ENCODE assay signal across 23 cellular contexts in the genomic region with DNA sequence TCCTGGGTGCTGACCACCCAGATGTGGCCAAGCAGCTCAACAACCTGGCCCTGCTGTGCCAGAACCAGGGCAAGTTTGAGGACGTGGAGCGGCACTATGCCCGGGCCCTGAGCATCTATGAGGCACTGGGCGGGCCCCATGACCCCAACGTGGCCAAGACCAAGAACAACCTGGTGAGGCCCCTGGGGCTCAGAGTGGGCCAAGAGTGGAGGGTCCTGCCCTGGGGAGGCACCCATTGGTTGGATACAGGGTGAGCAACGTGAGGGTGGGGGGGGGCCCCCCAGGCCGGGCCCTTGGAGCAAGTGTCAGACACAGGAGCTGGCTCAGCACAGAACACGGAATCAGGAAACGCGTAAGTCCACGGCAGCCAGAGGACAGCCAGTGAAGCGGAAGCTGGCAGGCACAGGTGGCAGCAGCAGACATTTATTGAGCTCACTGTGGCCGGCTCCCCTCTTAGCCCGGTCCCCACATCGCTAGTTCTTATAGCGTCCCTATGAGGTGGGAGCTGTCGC. TPM values are rescaled to one million over a fixed set of nuclear protein-coding genes. Genes with fewer than 3 reads are reported as not detected.
DNase-seq lines count a peak whose midpoint lies in the region; ATAC-seq and TF ChIP-seq lines count a peak whose summit lies in the region.
"Had no signal": no experiment of that assay in that cellular context is flagged by ENCODE, and none has a peak within 500 bp of the region (broad histone marks: within the 10 kb centered on the region; RNA-seq: fewer than 3 reads in every experiment).

No MANE protein-coding gene starts in this region.

- peak; percentile 28 for DNase-seq in SK-N-SH
- DNase-seq in NCI-H2227 treated with DMSO at 0.1 percent for 48 hours (lab: John Stamatoyannopoulos, UW): no peak
- no peak for DNase-seq in T1000 (lab: John Stamatoyannopoulos, UW)
- no peak for DNase-seq in amygdala (lab: John Stamatoyannopoulos, UW)
- DNase-seq: CD4-positive, CD25-positive, alpha-beta regulatory T cell; DMS53; IMR-90; NCI-H1048; NCI-H1417; NCI-H1694; NCI-H2029 treated with DMSO at 0.1 percent for 48 hours; NCI-H526 treated with DMSO at 0.1 percent for 48 hours; RPMI8226; SHP77 had no signal

- H2AFZ ChIP-seq in SK-N-SH (ENCODE audit: low read depth): no peak overlapping the region
- H2AFZ ChIP-seq: GM23338 had no signal

- no peaks in the 10 kb centered on the region for H4K20me1 ChIP-seq in SK-N-SH (ENCODE audit: insufficient read depth)
- H4K20me1 ChIP-seq: BLaER1 had no signal

- H3K27ac ChIP-seq in SK-N-SH (ENCODE audit: low read depth in 2 of 2, low read length in 1 of 2) (no peak overlapping the region), gastroesophageal sphincter (no peak overlapping the region)
- H3K27ac ChIP-seq: BLaER1, KMS-11 had no signal

- peaks cover 3% of the 10 kb centered on the region for H3F3A ChIP-seq in SK-N-SH (replicated peaks; ENCODE audit: insufficient read depth)

- no peaks in the 10 kb centered on the region for H3K79me2 ChIP-seq in SK-N-SH (ENCODE audit: insufficient read depth)

- no peak for TF ChIP-seq POLR2A in gastroesophageal sphincter (IDR thresholded peaks at IDR 0.05)

- no peak overlapping the region for H3K9ac ChIP-seq in SK-N-SH
- H3K9ac ChIP-seq: BLaER1, KMS-11 had no signal

- no peak overlapping the region for H3K4me2 ChIP-seq in SK-N-SH
- H3K4me2 ChIP-seq: BLaER1, GM23338, KMS-11 had no signal

- TF ChIP-seq RAD21 in SK-N-SH (IDR thresholded peaks at IDR 0.05; ENCODE audit: low read length): no peak

- H3K27me3 ChIP-seq in SK-N-SH (ENCODE audit: insufficient read depth) (no peaks in the 10 kb centered on the region), gastroesophageal sphincter (peaks cover 41% of the 10 kb centered on the region)

- POLR2A ChIA-PET in SK-N-SH (lab: Yijun Ruan, JAX): no interaction called here

- no peaks in the 10 kb centered on the region for H3K9me3 ChIP-seq in SK-N-SH
- H3K9me3 ChIP-seq in gastroesophageal sphincter: no peaks in the 10 kb centered on the region
- H3K9me3 ChIP-seq: BLaER1, HAP-1 had no signal

- no peak for TF ChIP-seq EP300 in SK-N-SH (IDR thresholded peaks at IDR 0.05; ENCODE audit: borderline replicate concordance in 1 of 2, low read depth in 1 of 2, low read length in 1 of 2)
- TF ChIP-seq EP300 in gastroesophageal sphincter (IDR thresholded peaks at IDR 0.05): no peak

- no peaks in the 10 kb centered on the region for H3K9me2 ChIP-seq in SK-N-SH

- TF ChIP-seq CTCF in SK-N-SH (IDR thresholded peaks at IDR 0.05) (no peak), gastroesophageal sphincter (IDR thresholded peaks at IDR 0.05) (no peak)

- H3K4me1 ChIP-seq in SK-N-SH (ENCODE audit: control insufficient read depth in 1 of 2, insufficient read depth in 2 of 2, low read depth in 1 of 2, low read length in 1 of 2) (no peaks in the 10 kb centered on the region; a peak in 1 of 4 replicates), gastroesophageal sphincter (no peaks in the 10 kb centered on the region)
- H3K4me1 ChIP-seq: BLaER1, HAP-1 had no signal

- ATAC-seq in SK-N-SH treated with all-trans-retinoic acid at 6 μM for 48 hours: no peak
- ATAC-seq in gastroesophageal sphincter: peak; percentile 20

- no peak overlapping the region for H3K4me3 ChIP-seq in SK-N-SH (ENCODE audit: low read depth in 2 of 2, low read length in 1 of 2)
- no peak overlapping the region for H3K4me3 ChIP-seq in gastroesophageal sphincter
- H3K4me3 ChIP-seq: BLaER1, GM23338, HAP-1 had no signal

- CTCF ChIA-PET in SK-N-SH (lab: Yijun Ruan, JAX): interaction anchor here (0.7 to 5.1 kb wide), 2 partner anchors 11 to 373 kb away, joined by 5 to 30 read pairs; no protein-coding TSS in a partner anchor

- WGBS in SK-N-SH (ENCODE audit: low lambda C conversion rate): 84% methylated on average over 8 of the region's 17 CpGs
- 100% methylated on average over 1 to 2 of the region's 17 CpGs for WGBS in gastroesophageal sphincter (ENCODE audit: low coverage in 1 of 2), 2 donors

- H3K36me3 ChIP-seq in SK-N-SH (replicated peaks in 1 of 2; ENCODE audit: control insufficient read depth in 1 of 2, insufficient read depth in 2 of 2, low read length in 1 of 2) (peaks cover 4 to 37% of the 10 kb centered on the region in 2 experiments), gastroesophageal sphincter (peaks cover 0 to 43% of the 10 kb centered on the region in 2 donors)

TF ChIP-seq in SK-N-SH, 30 proteins besides CTCF, POLR2A, EP300 and RAD21:
- TF ChIP-seq FOXJ3 (CRISPR knock-in tag; IDR thresholded peaks at IDR 0.05) (no peak), RXRA (IDR thresholded peaks at IDR 0.05; ENCODE audit: borderline replicate concordance, low read depth) (no peak), POLR2AphosphoS5 (IDR thresholded peaks at IDR 0.05; ENCODE audit: low read depth, low read length) (no peak; the same call in 1 of the 2 replicates), GABPA (IDR thresholded peaks at IDR 0.05; ENCODE audit: low read depth) (no peak)
- TF ChIP-seq, protein P1, sequence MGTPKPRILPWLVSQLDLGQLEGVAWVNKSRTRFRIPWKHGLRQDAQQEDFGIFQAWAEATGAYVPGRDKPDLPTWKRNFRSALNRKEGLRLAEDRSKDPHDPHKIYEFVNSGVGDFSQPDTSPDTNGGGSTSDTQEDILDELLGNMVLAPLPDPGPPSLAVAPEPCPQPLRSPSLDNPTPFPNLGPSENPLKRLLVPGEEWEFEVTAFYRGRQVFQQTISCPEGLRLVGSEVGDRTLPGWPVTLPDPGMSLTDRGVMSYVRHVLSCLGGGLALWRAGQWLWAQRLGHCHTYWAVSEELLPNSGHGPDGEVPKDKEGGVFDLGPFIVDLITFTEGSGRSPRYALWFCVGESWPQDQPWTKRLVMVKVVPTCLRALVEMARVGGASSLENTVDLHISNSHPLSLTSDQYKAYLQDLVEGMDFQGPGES (IDR thresholded peaks at IDR 0.05; ENCODE audit: low read depth, low read length): no peak
TF ChIP-seq in SK-N-SH: peak in this region for 0.

TF ChIP-seq in SK-N-SH treated with all-trans-retinoic acid at 6 μM for 48 hours, 23 proteins besides CTCF, POLR2A, EP300 and RAD21:
- TF ChIP-seq RARB (CRISPR knock-in tag; IDR thresholded peaks at IDR 0.05) (no peak), BACH2 (CRISPR knock-in tag; IDR thresholded peaks at IDR 0.05; ENCODE audit: borderline replicate concordance) (no peak), ESRRG (CRISPR knock-in tag; IDR thresholded peaks at IDR 0.05) (no peak), ZNF565 (CRISPR knock-in tag; conservative IDR thresholded peaks at IDR 0.05; ENCODE audit: low read depth) (no peak)
TF ChIP-seq in SK-N-SH treated with all-trans-retinoic acid at 6 μM for 48 hours: peak in this region for 0.

RNA-seq across cellular contexts. Expression of a gene that starts 8.9 kb away (rescaled TPM):
- polyA plus RNA-seq in SK-N-SH (2012; rRNA removed): 0.75 and 1.2 TPM in 2 replicates
- 0.28 and 0.79 TPM in 2 replicates for polyA plus RNA-seq in SK-N-SH (2012; cell fraction: cytosol; rRNA removed)
- polyA plus RNA-seq in SK-N-SH (2012; cell fraction: nucleus; rRNA removed): 0.93 and 1.3 TPM in 2 replicates
- 1 to 10 TPM in 1 of 4 donors, not detected in 3; 1.3 TPM for total RNA-seq in gastroesophageal sphincter
- total RNA-seq: A172 had no signal
- polyA plus RNA-seq: CD4-positive, CD25-positive, alpha-beta regulatory T cell had no signal

RNA-seq across cellular contexts. Expression of a gene that starts 20.9 kb away (rescaled TPM):
- polyA plus RNA-seq in SK-N-SH (2012; rRNA removed): 62.7 and 72.8 TPM in 2 replicates
- polyA plus RNA-seq in SK-N-SH (2012; cell fraction: cytosol; rRNA removed): 20.1 and 27.9 TPM in 2 replicates
- 177 and 216 TPM in 2 replicates for polyA plus RNA-seq in SK-N-SH (2012; cell fraction: nucleus; rRNA removed)
- total RNA-seq in gastroesophageal sphincter: 10 to 100 TPM in 3 of 4 donors, 1 to 10 TPM in 1; 7.1 to 18.8 (median 12.5) TPM

RNA-seq across cellular contexts. Expression of a gene that starts 26.8 kb away (rescaled TPM):
- polyA plus RNA-seq in SK-N-SH (2012; rRNA removed): 0.05 TPM in 1 of 2 replicates, not detected in the other
- polyA plus RNA-seq in SK-N-SH (2012; cell fraction: cytosol; rRNA removed): not detected in 2 replicates
- 0.04 TPM in 1 of 2 replicates, not detected in the other for polyA plus RNA-seq in SK-N-SH (2012; cell fraction: nucleus; rRNA removed)
- under 1 TPM in 2 of 4 donors, not detected in 2; 0.17 to 0.73 TPM for total RNA-seq in gastroesophageal sphincter
- total RNA-seq: A172; CD4-positive, CD25-positive, alpha-beta regulatory T cell; GM23338; IMR-90; NCI-H460; SK-MEL-5 had no signal
- polyA plus RNA-seq: CD4-positive, CD25-positive, alpha-beta regulatory T cell; GM23338; IMR-90 had no signal

RNA-seq across cellular contexts. Expression of a gene that starts 55.4 kb away (rescaled TPM):
- polyA plus RNA-seq in SK-N-SH (2012; rRNA removed): 11.6 and 18.0 TPM in 2 replicates
- 9.2 and 15.9 TPM in 2 replicates for polyA plus RNA-seq in SK-N-SH (2012; cell fraction: cytosol; rRNA removed)
- polyA plus RNA-seq in SK-N-SH (2012; cell fraction: nucleus; rRNA removed): 61.7 and 79.7 TPM in 2 replicates
- 10 to 100 TPM in 1 of 4 donors, 1 to 10 TPM in 3; 5.5 to 15.5 (median 9.3) TPM for total RNA-seq in gastroesophageal sphincter

RNA-seq across cellular contexts. Expression of a gene that starts 57.0 kb away (rescaled TPM):
- polyA plus RNA-seq in SK-N-SH (2012; rRNA removed): 11.0 and 11.9 TPM in 2 replicates
- polyA plus RNA-seq in SK-N-SH (2012; cell fraction: cytosol; rRNA removed): 11.6 and 11.8 TPM in 2 replicates
- 5.4 and 6.2 TPM in 2 replicates for polyA plus RNA-seq in SK-N-SH (2012; cell fraction: nucleus; rRNA removed)
- total RNA-seq in gastroesophageal sphincter: 10 to 100 TPM in 1 of 4 donors, 1 to 10 TPM in 3; 1.7 to 10.7 (median 5.8) TPM
